ENCODE assay signal across 10 cellular contexts in genomic region chr17:73142763-73143395, GRCh38. TPM values are rescaled to one million over a fixed set of nuclear protein-coding genes. Genes with fewer than 3 reads are reported as not detected.
A peak's percentile ranks its signal among the peaks of the same experiment; 100 is the strongest.
DNase-seq lines count a peak whose midpoint lies in the region; ATAC-seq, FAIRE-seq and TF ChIP-seq lines count a peak whose summit lies in the region.
"Had no signal": no experiment of that assay in that cellular context is flagged by ENCODE, and none has a peak within 500 bp of the region (broad histone marks: within the 10 kb centered on the region; RNA-seq: fewer than 3 reads in every experiment).

No MANE protein-coding gene starts in this region.

- TF ChIP-seq CTCF in HFF-Myc (IDR thresholded peaks at IDR 0.05; ENCODE audit: low read depth, low read length, missing control alignments): no peak
- TF ChIP-seq CTCF in fibroblast of the aortic adventitia (IDR thresholded peaks at IDR 0.05; ENCODE audit: insufficient read depth, low read length): no peak
- no peak for TF ChIP-seq CTCF in MM.1S (IDR thresholded peaks at IDR 0.05; ENCODE audit: low read length)

- no peak overlapping the region for H2AFZ ChIP-seq in MM.1S (ENCODE audit: low read length)

- no peaks in the 10 kb centered on the region for H3F3A ChIP-seq in MM.1S (ENCODE audit: insufficient read depth, low read length)

- peaks cover 6 to 17% (median 7%) of the 10 kb centered on the region in 3 donors for H3K9me3 Mint-ChIP-seq in T-cell

- H3K27ac ChIP-seq in MM.1S (ENCODE audit: low read length): no peak overlapping the region

- no peak overlapping the region for H3K4me2 ChIP-seq in MM.1S (ENCODE audit: low read depth, low read length)

- H3K36me3 ChIP-seq in MM.1S (replicated peaks; ENCODE audit: insufficient read depth, low read length): no peaks in the 10 kb centered on the region

- POLR2A ChIA-PET in T-cell (lab: Charles Lee): interaction anchor here in 1 of 2 donors (0.6 kb wide), 1 partner anchor 22 kb away, joined by 3 read pairs; the partner anchor contains the start of gene SSTR2

- no peaks in the 10 kb centered on the region for H3K9me2 ChIP-seq in MM.1S (replicated peaks; ENCODE audit: insufficient read depth, low read length)

- peaks cover 5% of the 10 kb centered on the region for H3K36me3 Mint-ChIP-seq in T-cell
- H3K36me3 Mint-ChIP-seq: stimulated activated memory B cell treated with anti-CD40 and anti-IgM and Interleukin-4, amounts not matched to agents 10 μg/mL and 1 μg/mL and 100 μg/mL, for 72 hours had no signal

- peak overlapping the region in 1 of 3 donors; percentile 58 for H3K4me3 Mint-ChIP-seq in T-cell
- H3K4me3 Mint-ChIP-seq: stimulated activated memory B cell treated with anti-CD40 and anti-IgM and Interleukin-4, amounts not matched to agents 10 μg/mL and 1 μg/mL and 100 μg/mL, for 72 hours had no signal

- peak overlapping the region; percentile 20 to 34 for H3K27ac Mint-ChIP-seq in T-cell
- H3K27ac Mint-ChIP-seq: stimulated activated memory B cell treated with anti-CD40 and anti-IgM and Interleukin-4, amounts not matched to agents 10 μg/mL and 1 μg/mL and 100 μg/mL, for 72 hours had no signal

- no peak overlapping the region for H3K4me3 ChIP-seq in HFF-Myc (replicated peaks; ENCODE audit: low read depth, low read length)
- H3K4me3 ChIP-seq in fibroblast of the aortic adventitia (ENCODE audit: low read depth, low read length): no peak overlapping the region
- H3K4me3 ChIP-seq in MM.1S (ENCODE audit: low read length): no peak overlapping the region

- H3K9me3 ChIP-seq in MM.1S (replicated peaks; ENCODE audit: insufficient read depth, low read length): no peaks in the 10 kb centered on the region

- H3K9ac ChIP-seq in MM.1S (ENCODE audit: low read length): no peak overlapping the region

- H3K79me2 ChIP-seq in MM.1S (ENCODE audit: low read length): no peaks in the 10 kb centered on the region

- no peaks in the 10 kb centered on the region for H3K27me3 ChIP-seq in MM.1S (replicated peaks; ENCODE audit: insufficient read depth, low read length)

- H4K20me1 ChIP-seq in MM.1S (ENCODE audit: insufficient read depth, low read length): no peaks in the 10 kb centered on the region

- peaks cover 0 to 4% of the 10 kb centered on the region in 2 donors for H3K27me3 Mint-ChIP-seq in T-cell

- no peak for FAIRE-seq in H54 (lab: Jason Lieb, UNC)

- ATAC-seq in T-cell (replicated peaks in 1 of 4): peak in 2 of 4 experiments; percentile 48 to 65
- ATAC-seq: stimulated activated memory B cell treated with anti-CD40 and anti-IgM and Interleukin-4, amounts not matched to agents 10 μg/mL and 1 μg/mL and 100 μg/mL, for 72 hours had no signal

- CTCF ChIA-PET in T-cell (lab: Charles Lee): no interaction called here

- no peaks in the 10 kb centered on the region for H3K4me1 ChIP-seq in MM.1S (ENCODE audit: low read length)

- no peak for TF ChIP-seq POLR2A in H54 (IDR thresholded peaks at IDR 0.05; ENCODE audit: low read depth, low read length)

- peaks cover 16 to 19% (median 18%) of the 10 kb centered on the region in 3 donors for H3K4me1 Mint-ChIP-seq in T-cell

- DNase-seq in AG08396 (ENCODE audit: low spot score) (peak; percentile 46), HFF-Myc (ENCODE audit: extremely low read depth, low read depth) (peak; percentile 27), T-cell (peak in 1 of 34 experiments; percentile 7), fibroblast of the aortic adventitia (ENCODE audit: low read depth) (peak; percentile 13), MM.1S (no peak), OCI-M2 (lab: John Stamatoyannopoulos, UW; ENCODE audit: unreplicated experiment) (no peak), H54 (ENCODE audit: insufficient read length, low spot score) (no peak), RPMI8226 (no peak)
- DNase-seq: DMS79 treated with DMSO at 0.1 percent for 48 hours had no signal

RNA-seq across cellular contexts. Expression of gene SSTR2, which starts 21.9 kb away (rescaled TPM):
- total RNA-seq in T-cell: not detected
- 2.9 TPM in 1 of 2 replicates, not detected in the other for total RNA-seq in fibroblast of the aortic adventitia (ENCODE audit: low replicate concordance)

RNA-seq across cellular contexts. Expression of gene COG1, which starts 50.0 kb away (rescaled TPM):
- total RNA-seq in T-cell: 10 to 100 TPM; 66.3 to 77.2 (median 73.3) TPM
- total RNA-seq in fibroblast of the aortic adventitia (ENCODE audit: low replicate concordance): 9.1 and 28.1 TPM in 2 replicates

RNA-seq across cellular contexts. Expression of gene SLC39A11, which starts 50.4 kb away (rescaled TPM):
- total RNA-seq in T-cell (10 to 100 TPM; 18.6 to 27.1 (median 23.4) TPM), fibroblast of the aortic adventitia (ENCODE audit: low replicate concordance) (15.8 and 30.5 TPM in 2 replicates)

Comparison
In these comparisons a context has a peak if more than half of its experiments do, and no peak if none do; other contexts are left out.
1. DNase-seq: peak in AG08396 (single experiment), HFF-Myc (single experiment) and fibroblast of the aortic adventitia (single experiment); none in MM.1S (single experiment), OCI-M2 (single experiment), H54 (single experiment) and RPMI8226 (single experiment).